Comparison of ENCODE assay signal across 8 cellular contexts in the genomic region with DNA sequence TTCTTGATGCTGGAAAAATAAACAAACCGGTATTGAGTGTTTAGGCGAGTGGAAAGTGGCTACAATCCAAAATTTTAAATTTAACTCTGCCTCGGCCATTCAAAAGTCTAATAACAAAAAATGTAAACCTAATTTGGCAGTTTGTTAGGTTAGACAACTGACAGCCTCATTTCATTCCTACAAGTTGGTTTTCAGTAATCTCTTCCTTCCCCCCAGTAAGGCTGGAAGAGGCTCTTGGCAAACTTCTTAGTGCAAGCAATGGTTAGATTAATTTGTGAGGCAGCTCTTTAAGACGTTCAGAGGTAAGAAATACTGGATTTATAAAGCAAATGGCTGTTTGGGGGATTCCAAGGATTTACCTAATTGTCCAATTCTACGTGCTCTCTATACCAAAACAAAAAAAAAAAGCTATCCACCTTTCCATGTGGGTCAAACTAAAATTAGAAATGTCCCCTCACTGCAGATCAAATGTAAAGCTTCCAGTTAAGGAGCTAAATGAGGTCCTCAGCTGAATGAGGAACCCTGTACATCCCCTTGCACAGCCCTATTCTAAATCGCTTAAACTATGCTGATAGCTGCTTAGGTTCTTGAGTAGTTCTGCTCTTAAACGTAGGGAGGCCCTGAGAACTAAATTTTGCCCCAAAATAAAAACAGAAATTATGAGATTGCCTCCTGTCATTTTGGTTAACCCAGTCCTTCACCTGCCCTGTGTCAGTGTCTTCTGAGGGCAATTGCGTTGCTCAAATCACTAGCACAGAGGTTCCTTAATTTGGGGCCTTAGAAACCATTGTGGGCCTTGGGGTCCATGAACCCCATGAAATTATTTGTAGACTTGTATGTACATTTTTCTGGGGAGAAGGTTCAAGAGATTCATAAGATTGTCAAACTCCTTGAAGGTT. TPM values are rescaled to one million over a fixed set of nuclear protein-coding genes. Genes with fewer than 3 reads are reported as not detected.
DNase-seq lines count a peak whose midpoint lies in the region; ATAC-seq, FAIRE-seq and TF ChIP-seq lines count a peak whose summit lies in the region.

No MANE protein-coding gene starts in this region.

- no peak for FAIRE-seq in GM19239 (lab: Jason Lieb, UNC)

- H3K27me3 Mint-ChIP-seq in activated CD8-positive, alpha-beta memory T cell treated with anti-CD3 and anti-CD28 coated beads, Interleukin-2, amount 10 ng/mL, durations not matched to agents 7 days and 5 days: peaks cover 2% of the 10 kb centered on the region
- H3K27me3 Mint-ChIP-seq in activated CD4-positive, alpha-beta memory T cell treated with anti-CD3 and anti-CD28 coated beads, Interleukin-2, amount 10 ng/mL, durations not matched to agents 7 days and 5 days: no peaks in the 10 kb centered on the region

- H3K36me3 Mint-ChIP-seq in activated CD8-positive, alpha-beta memory T cell treated with anti-CD3 and anti-CD28 coated beads, Interleukin-2, amount 10 ng/mL, durations not matched to agents 7 days and 5 days: peaks cover 12% of the 10 kb centered on the region
- peaks cover 29% of the 10 kb centered on the region for H3K36me3 Mint-ChIP-seq in activated CD4-positive, alpha-beta memory T cell treated with anti-CD3 and anti-CD28 coated beads, Interleukin-2, amount 10 ng/mL, durations not matched to agents 7 days and 5 days (ENCODE audit: low read depth)

- CTCF ChIA-PET in activated CD8-positive, alpha-beta memory T cell treated with anti-CD3 and anti-CD28 coated beads, Interleukin-2, amount 10 ng/mL, durations not matched to agents 7 days and 5 days (lab: Charles Lee): interaction anchor here (0.7 to 24.7 kb wide), 20 partner anchors 10 to 1736 kb away, joined by 3 to 583 read pairs (median 7); a partner anchor contains a TSS
- CTCF ChIA-PET in activated CD4-positive, alpha-beta memory T cell treated with anti-CD3 and anti-CD28 coated beads, Interleukin-2, amount 10 ng/mL, durations not matched to agents 7 days and 5 days (lab: Charles Lee): interaction anchor here (1.0 to 11.2 kb wide), 18 partner anchors 10 to 234 kb away, joined by 3 to 347 read pairs (median 4); a partner anchor contains a TSS

- no peak for DNase-seq in activated CD8-positive, alpha-beta memory T cell treated with anti-CD3 and anti-CD28 coated beads, Interleukin-2, amount 10 ng/mL, durations not matched to agents 7 days and 5 days
- no peak for DNase-seq in activated CD8-positive, alpha-beta memory T cell treated with anti-CD3 and anti-CD28 coated beads, Interleukin-2, amount 50 U/mL, for 48 hours
- no peak for DNase-seq in activated CD4-positive, alpha-beta memory T cell treated with anti-CD3 and anti-CD28 coated beads, Interleukin-2, amount 10 ng/mL, durations not matched to agents 7 days and 5 days
- DNase-seq in tibial artery (no peak), GM19239 (ENCODE audit: insufficient read length, low spot score) (no peak)

- H3K4me1 Mint-ChIP-seq in activated CD8-positive, alpha-beta memory T cell treated with anti-CD3 and anti-CD28 coated beads, Interleukin-2, amount 10 ng/mL, durations not matched to agents 7 days and 5 days: peaks cover 37% of the 10 kb centered on the region
- H3K4me1 Mint-ChIP-seq in activated CD4-positive, alpha-beta memory T cell treated with anti-CD3 and anti-CD28 coated beads, Interleukin-2, amount 10 ng/mL, durations not matched to agents 7 days and 5 days: peaks cover 37% of the 10 kb centered on the region

- no peaks in the 10 kb centered on the region for H3K36me3 ChIP-seq in iPS-20b (ENCODE audit: insufficient read depth, low read depth, low read length)
- H3K36me3 ChIP-seq in tibial artery: no peaks in the 10 kb centered on the region

- H3K9me3 ChIP-seq in iPS-20b (ENCODE audit: insufficient read depth, low read depth, low read length) (no peaks in the 10 kb centered on the region), tibial artery (no peaks in the 10 kb centered on the region)

- H3K4me3 Mint-ChIP-seq in activated CD8-positive, alpha-beta memory T cell treated with anti-CD3 and anti-CD28 coated beads, Interleukin-2, amount 10 ng/mL, durations not matched to agents 7 days and 5 days: peak overlapping the region; percentile 99
- peak overlapping the region; percentile 64 for H3K4me3 Mint-ChIP-seq in activated CD4-positive, alpha-beta memory T cell treated with anti-CD3 and anti-CD28 coated beads, Interleukin-2, amount 10 ng/mL, durations not matched to agents 7 days and 5 days

- peak overlapping the region; percentile 95 for H3K4me3 ChIP-seq in iPS-20b (ENCODE audit: low read length)
- peak overlapping the region; percentile 74 to 78 for H3K4me3 ChIP-seq in tibial artery

- TF ChIP-seq CTCF in tibial artery (IDR thresholded peaks at IDR 0.05): no peak

- H3K27me3 ChIP-seq in iPS-20b (ENCODE audit: insufficient read depth, low read length): no peaks in the 10 kb centered on the region
- no peaks in the 10 kb centered on the region for H3K27me3 ChIP-seq in tibial artery

- intact Hi-C loops in tibial artery (cut with DNase I; ENCODE audit: low total_unique reads): no loop called here

- ATAC-seq in activated CD8-positive, alpha-beta memory T cell treated with anti-CD3 and anti-CD28 coated beads, Interleukin-2, amount 10 ng/mL, durations not matched to agents 7 days and 5 days: no peak
- ATAC-seq in HG03460 (IDR thresholded peaks at IDR 0.05; ENCODE audit: unreplicated experiment) (no peak), HG02571 (IDR thresholded peaks at IDR 0.05; ENCODE audit: unreplicated experiment) (no peak)

- H3K27ac ChIP-seq in iPS-20b (ENCODE audit: low read length) (no peak overlapping the region), tibial artery (peak overlapping the region; percentile 95 to 97)

- no peaks in the 10 kb centered on the region for H3K9me3 Mint-ChIP-seq in activated CD8-positive, alpha-beta memory T cell treated with anti-CD3 and anti-CD28 coated beads, Interleukin-2, amount 10 ng/mL, durations not matched to agents 7 days and 5 days (ENCODE audit: low read depth)
- no peaks in the 10 kb centered on the region for H3K9me3 Mint-ChIP-seq in activated CD4-positive, alpha-beta memory T cell treated with anti-CD3 and anti-CD28 coated beads, Interleukin-2, amount 10 ng/mL, durations not matched to agents 7 days and 5 days

- POLR2A ChIA-PET in activated CD4-positive, alpha-beta memory T cell treated with anti-CD3 and anti-CD28 coated beads, Interleukin-2, amount 10 ng/mL, durations not matched to agents 7 days and 5 days (lab: Charles Lee): interaction anchor here (0.7 to 6.6 kb wide), 13 partner anchors 10 to 165 kb away, joined by 3 to 470 read pairs (median 20); a partner anchor contains a TSS

- H3K27ac Mint-ChIP-seq in activated CD8-positive, alpha-beta memory T cell treated with anti-CD3 and anti-CD28 coated beads, Interleukin-2, amount 10 ng/mL, durations not matched to agents 7 days and 5 days: peak overlapping the region; percentile 85
- H3K27ac Mint-ChIP-seq in activated CD4-positive, alpha-beta memory T cell treated with anti-CD3 and anti-CD28 coated beads, Interleukin-2, amount 10 ng/mL, durations not matched to agents 7 days and 5 days: peak overlapping the region; percentile 70

- H3K4me1 ChIP-seq in iPS-20b (ENCODE audit: insufficient read depth, low read length) (peaks cover 11% of the 10 kb centered on the region; the same call in 1 of the 2 replicates), tibial artery (peaks cover 0 to 61% (median 39%) of the 10 kb centered on the region in 4 donors)

- H3K9ac ChIP-seq in iPS-20b (ENCODE audit: low read depth, low read length): no peak overlapping the region; the same call in 1 of the 2 replicates

RNA-seq across cellular contexts. Expression of a gene that starts 2.9 kb away (rescaled TPM):
- total RNA-seq in activated CD8-positive, alpha-beta memory T cell treated with anti-CD3 and anti-CD28 coated beads, Interleukin-2, amount 10 ng/mL, durations not matched to agents 7 days and 5 days: 10 to 100 TPM; 40.2 to 42.4 TPM
- total RNA-seq in activated CD4-positive, alpha-beta memory T cell treated with anti-CD3 and anti-CD28 coated beads, Interleukin-2, amount 10 ng/mL, durations not matched to agents 7 days and 5 days: 10 to 100 TPM; 35.0 to 35.8 TPM

RNA-seq across cellular contexts. Expression of a gene that starts 10.5 kb away (rescaled TPM):
- 1 to 10 TPM; 6.9 to 7.5 TPM for total RNA-seq in activated CD8-positive, alpha-beta memory T cell treated with anti-CD3 and anti-CD28 coated beads, Interleukin-2, amount 10 ng/mL, durations not matched to agents 7 days and 5 days
- 1 to 10 TPM; 6.5 to 8.0 TPM for total RNA-seq in activated CD4-positive, alpha-beta memory T cell treated with anti-CD3 and anti-CD28 coated beads, Interleukin-2, amount 10 ng/mL, durations not matched to agents 7 days and 5 days

RNA-seq across cellular contexts. Expression of a gene that starts 15.7 kb away (rescaled TPM):
- 10 to 100 TPM; 14.9 to 20.6 TPM for total RNA-seq in activated CD8-positive, alpha-beta memory T cell treated with anti-CD3 and anti-CD28 coated beads, Interleukin-2, amount 10 ng/mL, durations not matched to agents 7 days and 5 days
- total RNA-seq in activated CD4-positive, alpha-beta memory T cell treated with anti-CD3 and anti-CD28 coated beads, Interleukin-2, amount 10 ng/mL, durations not matched to agents 7 days and 5 days: 10 to 100 TPM; 15.0 to 17.8 TPM

RNA-seq across cellular contexts. Expression of a gene that starts 18.8 kb away (rescaled TPM):
- total RNA-seq in activated CD8-positive, alpha-beta memory T cell treated with anti-CD3 and anti-CD28 coated beads, Interleukin-2, amount 10 ng/mL, durations not matched to agents 7 days and 5 days: 1 to 10 TPM; 2.6 to 5.2 TPM
- total RNA-seq in activated CD4-positive, alpha-beta memory T cell treated with anti-CD3 and anti-CD28 coated beads, Interleukin-2, amount 10 ng/mL, durations not matched to agents 7 days and 5 days: 1 to 10 TPM; 2.7 to 3.1 TPM
